Comparison of ENCODE assay signal across 8 cellular contexts in genomic region chr9:34328983-34329832, GRCh38. TPM values are rescaled to one million over a fixed set of nuclear protein-coding genes. Genes with fewer than 3 reads are reported as not detected.
DNase-seq lines count a peak whose midpoint lies in the region; ATAC-seq and TF ChIP-seq lines count a peak whose summit lies in the region.

KIF24 (minus strand) TSS chr9:34329268; CDS start chr9:34311346, 17,922 bp downstream.
NUDT2 (plus strand) TSS chr9:34329569; CDS start chr9:34339040, 9,471 bp downstream.

- TF ChIP-seq POLR2A in suprapubic skin (IDR thresholded peaks at IDR 0.05) = peak in 1 of 2 donors; percentile 72

- DNase-seq in GM10248 (ENCODE audit: extremely low spot score) = peak; percentile 96
- peak; percentile 100 for DNase-seq in NCI-H1092 (lab: John Stamatoyannopoulos, UW)
- DNase-seq in SK-N-SH = peak; percentile 93
- peak; percentile 93 to 99 for DNase-seq in activated naive CD4-positive, alpha-beta T cell treated with anti-CD3 and anti-CD28 coated beads, Interleukin-2, amount 50 U/mL, for 72 hours (ENCODE audit: low spot score in 2 of 2)
- peak; percentile 100 for DNase-seq in glomerular endothelial cell (ENCODE audit: extremely low read depth, low read depth, low spot score)
- peak; percentile 69 to 99 (median 96) for DNase-seq in nucleus accumbens (lab: John Stamatoyannopoulos, UW)
- DNase-seq in suprapubic skin (ENCODE audit: low spot score in 2 of 2) = peak; percentile 97 to 98

- H3K27ac ChIP-seq in SK-N-SH (ENCODE audit: low read depth in 2 of 2, low read length in 1 of 2) = peak within 1 kb of the TSS; percentile 90 to 95
- peak within 1 kb of the TSS; percentile 86 for H3K27ac ChIP-seq in suprapubic skin

- under 1% methylated on average over 26 of the region's 64 CpGs for WGBS in SK-N-SH (ENCODE audit: low lambda C conversion rate)
- under 1% methylated on average over 41 of the region's 64 CpGs for WGBS in suprapubic skin

- no peaks in the 10 kb centered on the region for H3K9me2 ChIP-seq in SK-N-SH

- TF ChIP-seq EP300 in SK-N-SH (IDR thresholded peaks at IDR 0.05; ENCODE audit: borderline replicate concordance in 1 of 2, low read depth in 1 of 2, low read length in 1 of 2) (no peak), suprapubic skin (IDR thresholded peaks at IDR 0.05) (no peak)

- peaks cover 6% of the 10 kb centered on the region for H3F3A ChIP-seq in SK-N-SH (replicated peaks; ENCODE audit: insufficient read depth)

- H3K79me2 ChIP-seq in SK-N-SH (ENCODE audit: insufficient read depth) = peaks cover 68% of the 10 kb centered on the region

- peak within 1 kb of the TSS; percentile 98 to 100 for H3K27ac Mint-ChIP-seq in activated naive CD4-positive, alpha-beta T cell treated with anti-CD3 and anti-CD28 coated beads, Interleukin-2, amount 50 U/mL, for 72 hours

- no peaks in the 10 kb centered on the region for H3K9me3 Mint-ChIP-seq in activated naive CD4-positive, alpha-beta T cell treated with anti-CD3 and anti-CD28 coated beads, Interleukin-2, amount 50 U/mL, for 72 hours

- peaks cover 7 to 19% of the 10 kb centered on the region in 2 donors for H3K36me3 Mint-ChIP-seq in activated naive CD4-positive, alpha-beta T cell treated with anti-CD3 and anti-CD28 coated beads, Interleukin-2, amount 50 U/mL, for 72 hours

- H4K20me1 ChIP-seq in SK-N-SH (ENCODE audit: insufficient read depth) = no peaks in the 10 kb centered on the region; the same call in 1 of the 2 replicates

- H3K36me3 ChIP-seq in SK-N-SH (replicated peaks in 1 of 2; ENCODE audit: control insufficient read depth in 1 of 2, insufficient read depth in 2 of 2, low read length in 1 of 2) (no peaks in the 10 kb centered on the region), suprapubic skin (no peaks in the 10 kb centered on the region)

- H3K4me2 ChIP-seq in SK-N-SH = peak within 1 kb of the TSS; percentile 88

- peak within 1 kb of the TSS; percentile 90 for H2AFZ ChIP-seq in SK-N-SH (ENCODE audit: low read depth)

- TF ChIP-seq CTCF in GM10248 (IDR thresholded peaks at IDR 0.05; ENCODE audit: control extremely low read depth, extremely low read depth, low read depth, missing control alignments) = no peak
- no peak for TF ChIP-seq CTCF in SK-N-SH (IDR thresholded peaks at IDR 0.05)
- TF ChIP-seq CTCF in suprapubic skin (IDR thresholded peaks at IDR 0.05) = no peak

- H3K4me3 ChIP-seq in SK-N-SH (ENCODE audit: low read depth in 2 of 2, low read length in 1 of 2) = peak within 1 kb of the TSS; percentile 92 to 93
- H3K4me3 ChIP-seq in suprapubic skin = peak within 1 kb of the TSS; percentile 70

- H3K27me3 ChIP-seq in SK-N-SH (ENCODE audit: insufficient read depth) (no peaks in the 10 kb centered on the region), suprapubic skin (no peaks in the 10 kb centered on the region)

- CTCF ChIA-PET in GM10248 (lab: Yijun Ruan, JAX) = no interaction called here
- CTCF ChIA-PET in SK-N-SH (lab: Yijun Ruan, JAX) = no interaction called here

- H3K9ac ChIP-seq in SK-N-SH = peak within 1 kb of the TSS; percentile 98

- peaks cover 6 to 7% of the 10 kb centered on the region in 2 experiments for H3K4me1 ChIP-seq in SK-N-SH (ENCODE audit: control insufficient read depth in 1 of 2, insufficient read depth in 2 of 2, low read depth in 1 of 2, low read length in 1 of 2)
- H3K4me1 ChIP-seq in suprapubic skin = peaks cover 26% of the 10 kb centered on the region

- peak; percentile 96 for ATAC-seq in HG02610 (IDR thresholded peaks at IDR 0.05; ENCODE audit: unreplicated experiment)
- ATAC-seq in activated naive CD4-positive, alpha-beta T cell treated with anti-CD3 and anti-CD28 coated beads, Interleukin-2, amount 50 U/mL, for 72 hours = peak; percentile 93 to 94

- no peak for TF ChIP-seq RAD21 in SK-N-SH (IDR thresholded peaks at IDR 0.05; ENCODE audit: low read length)

- H3K9me3 ChIP-seq in SK-N-SH = no peaks in the 10 kb centered on the region
- no peaks in the 10 kb centered on the region for H3K9me3 ChIP-seq in suprapubic skin

- POLR2A ChIA-PET in GM10248 (lab: Yijun Ruan, JAX) = no interaction called here
- POLR2A ChIA-PET in SK-N-SH (lab: Yijun Ruan, JAX) = no interaction called here

TF ChIP-seq in SK-N-SH, 30 proteins besides CTCF, POLR2A, EP300 and RAD21 (continues in another document):
- TF ChIP-seq EZH2phosphoT487 (IDR thresholded peaks at IDR 0.05; ENCODE audit: borderline replicate concordance, low read depth) (no peak), NFIC (IDR thresholded peaks at IDR 0.05; ENCODE audit: borderline replicate concordance) (no peak), FOSL2 (IDR thresholded peaks at IDR 0.05; ENCODE audit: borderline replicate concordance, low read depth) (no peak), USF1 (IDR thresholded peaks at IDR 0.05; ENCODE audit: borderline replicate concordance, low read depth) (no peak), TCF12 (IDR thresholded peaks at IDR 0.05) (no peak), MEF2A (IDR thresholded peaks at IDR 0.05; ENCODE audit: borderline replicate concordance, low read depth) (no peak), JUND (IDR thresholded peaks at IDR 0.05) (no peak), POLR2AphosphoS5 (IDR thresholded peaks at IDR 0.05; ENCODE audit: low read depth, low read length) (peak; percentile 96), GATA2 (CRISPR knock-in tag; IDR thresholded peaks at IDR 0.05) (no peak), NRF1 (IDR thresholded peaks at IDR 0.05; ENCODE audit: low read depth, low read length) (peak; percentile 5; the same call in 1 of the 2 replicates), RFX5 (IDR thresholded peaks at IDR 0.05; ENCODE audit: low read length) (peak; percentile 94), MAX (IDR thresholded peaks at IDR 0.05; ENCODE audit: low read depth) (no peak; the same call in 1 of the 2 replicates), PBX3 (IDR thresholded peaks at IDR 0.05) (peak; percentile 88), FOXM1 (IDR thresholded peaks at IDR 0.05; ENCODE audit: low read depth) (peak; percentile 15; the same call in 1 of the 2 replicates), YY1 (IDR thresholded peaks at IDR 0.05; ENCODE audit: low read depth) (no peak)
- TF ChIP-seq, protein P1, sequence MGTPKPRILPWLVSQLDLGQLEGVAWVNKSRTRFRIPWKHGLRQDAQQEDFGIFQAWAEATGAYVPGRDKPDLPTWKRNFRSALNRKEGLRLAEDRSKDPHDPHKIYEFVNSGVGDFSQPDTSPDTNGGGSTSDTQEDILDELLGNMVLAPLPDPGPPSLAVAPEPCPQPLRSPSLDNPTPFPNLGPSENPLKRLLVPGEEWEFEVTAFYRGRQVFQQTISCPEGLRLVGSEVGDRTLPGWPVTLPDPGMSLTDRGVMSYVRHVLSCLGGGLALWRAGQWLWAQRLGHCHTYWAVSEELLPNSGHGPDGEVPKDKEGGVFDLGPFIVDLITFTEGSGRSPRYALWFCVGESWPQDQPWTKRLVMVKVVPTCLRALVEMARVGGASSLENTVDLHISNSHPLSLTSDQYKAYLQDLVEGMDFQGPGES (IDR thresholded peaks at IDR 0.05; ENCODE audit: low read depth, low read length) = peak; percentile 58
- TF ChIP-seq, protein P2, sequence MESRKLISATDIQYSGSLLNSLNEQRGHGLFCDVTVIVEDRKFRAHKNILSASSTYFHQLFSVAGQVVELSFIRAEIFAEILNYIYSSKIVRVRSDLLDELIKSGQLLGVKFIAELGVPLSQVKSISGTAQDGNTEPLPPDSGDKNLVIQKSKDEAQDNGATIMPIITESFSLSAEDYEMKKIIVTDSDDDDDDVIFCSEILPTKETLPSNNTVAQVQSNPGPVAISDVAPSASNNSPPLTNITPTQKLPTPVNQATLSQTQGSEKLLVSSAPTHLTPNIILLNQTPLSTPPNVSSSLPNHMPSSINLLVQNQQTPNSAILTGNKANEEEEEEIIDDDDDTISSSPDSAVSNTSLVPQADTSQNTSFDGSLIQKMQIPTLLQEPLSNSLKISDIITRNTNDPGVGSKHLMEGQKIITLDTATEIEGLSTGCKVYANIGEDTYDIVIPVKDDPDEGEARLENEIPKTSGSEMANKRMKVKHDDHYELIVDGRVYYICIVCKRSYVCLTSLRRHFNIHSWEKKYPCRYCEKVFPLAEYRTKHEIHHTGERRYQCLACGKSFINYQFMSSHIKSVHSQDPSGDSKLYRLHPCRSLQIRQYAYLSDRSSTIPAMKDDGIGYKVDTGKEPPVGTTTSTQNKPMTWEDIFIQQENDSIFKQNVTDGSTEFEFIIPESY (IDR thresholded peaks at IDR 0.05; ENCODE audit: borderline replicate concordance, low read depth) = peak; percentile 97

RNA-seq across cellular contexts. Expression of gene KIF24, which starts in this region (rescaled TPM):
- polyA plus RNA-seq in SK-N-SH (2012; rRNA removed) = 1.2 and 1.4 TPM in 2 replicates
- 0.54 and 0.93 TPM in 2 replicates for polyA plus RNA-seq in SK-N-SH (2012; cell fraction: cytosol; rRNA removed)
- polyA plus RNA-seq in SK-N-SH (2012; cell fraction: nucleus; rRNA removed) = 2.2 and 3.3 TPM in 2 replicates
- 1 to 10 TPM; 6.1 to 7.3 TPM for total RNA-seq in activated naive CD4-positive, alpha-beta T cell treated with anti-CD3 and anti-CD28 coated beads, Interleukin-2, amount 50 U/mL, for 72 hours
- total RNA-seq in glomerular endothelial cell = 0.63 and 1.8 TPM in 2 replicates
- 1 to 10 TPM in 2 of 4 donors, under 1 TPM in 2; 0.68 to 1.4 (median 1.0) TPM for total RNA-seq in suprapubic skin

RNA-seq across cellular contexts. Expression of gene NUDT2, which starts in this region (rescaled TPM):
- 47.8 and 65.2 TPM in 2 replicates for polyA plus RNA-seq in SK-N-SH (2012; rRNA removed)
- 56.6 and 57.2 TPM in 2 replicates for polyA plus RNA-seq in SK-N-SH (2012; cell fraction: cytosol; rRNA removed)
- 37.6 and 40.3 TPM in 2 replicates for polyA plus RNA-seq in SK-N-SH (2012; cell fraction: nucleus; rRNA removed)
- 10 to 100 TPM; 42.7 to 42.9 TPM for total RNA-seq in activated naive CD4-positive, alpha-beta T cell treated with anti-CD3 and anti-CD28 coated beads, Interleukin-2, amount 50 U/mL, for 72 hours
- total RNA-seq in glomerular endothelial cell (29.7 and 34.0 TPM in 2 replicates), suprapubic skin (10 to 100 TPM; 13.2 to 19.7 (median 17.0) TPM)

Comparison
In these comparisons a context has a peak if more than half of its experiments do, and no peak if none do; other contexts are left out.
1. Peak in every context shown above with its lines: DNase-seq, ATAC-seq, H3K4me3 ChIP-seq and H3K27ac ChIP-seq.